In the genomic region with DNA sequence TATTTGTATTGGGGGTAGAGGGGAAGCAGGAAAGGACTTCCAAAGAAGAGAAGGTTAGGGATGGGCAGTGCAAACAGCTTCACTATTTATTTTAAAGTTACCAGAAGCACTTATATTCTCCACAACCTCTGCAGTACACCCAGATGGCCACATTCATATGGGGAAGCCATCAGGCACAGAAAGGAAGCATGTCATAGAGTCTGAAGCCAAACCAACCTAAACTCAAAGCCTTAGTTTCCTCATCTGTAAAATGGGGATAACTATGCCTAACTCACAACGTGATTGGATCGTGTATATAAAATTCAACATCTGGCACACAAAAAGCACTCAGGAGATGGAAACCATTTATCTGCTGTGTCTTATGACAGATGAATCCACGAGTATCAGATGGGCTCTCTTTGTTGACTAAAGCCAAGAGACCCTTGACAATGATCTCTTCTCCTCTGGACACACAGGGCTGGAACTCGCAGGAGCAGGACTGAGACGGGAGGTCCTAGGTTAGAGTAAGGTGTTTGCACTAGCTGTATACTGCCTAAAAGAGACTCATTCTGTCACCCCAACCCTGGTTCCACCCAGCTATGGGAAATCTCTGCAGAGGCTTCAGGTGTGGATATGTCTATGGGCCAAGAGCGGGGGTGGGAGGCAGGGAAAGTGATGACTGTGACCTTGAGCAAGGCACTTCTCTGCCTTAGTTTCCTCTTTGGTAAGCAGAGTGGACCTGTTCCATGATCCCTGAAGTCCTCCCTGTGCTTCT, we compare ENCODE assay signal across 8 cellular contexts. TPM values are rescaled to one million over a fixed set of nuclear protein-coding genes. Genes with fewer than 3 reads are reported as not detected.
DNase-seq lines count a peak whose midpoint lies in the region; ATAC-seq, FAIRE-seq and TF ChIP-seq lines count a peak whose summit lies in the region.

No MANE protein-coding gene starts in this region.

- intact Hi-C loops in PC-9 (cut with micrococcal nuclease; ENCODE audit: unreplicated experiment): no loop called here

- H3F3A ChIP-seq in PC-9 (ENCODE audit: insufficient read depth, low read depth): peaks cover 20% of the 10 kb centered on the region; the same call in 1 of the 2 replicates

- H3K4me3 ChIP-seq in AG04450 (ENCODE audit: low read depth, low read length): peak overlapping the region; percentile 74
- H3K4me3 ChIP-seq in PC-9: peak overlapping the region; percentile 73; the same call in 1 of the 2 replicates

- H3K79me2 ChIP-seq in PC-9 (ENCODE audit: low read depth): peaks cover 55% of the 10 kb centered on the region

- no peaks in the 10 kb centered on the region for H3K9me3 ChIP-seq in AG04450 (ENCODE audit: control insufficient read depth, insufficient read depth, low read length)
- H3K9me3 ChIP-seq in PC-9 (ENCODE audit: insufficient read depth, low read depth): no peaks in the 10 kb centered on the region

- CTCF ChIA-PET in AG04450 (lab: Charles Lee): interaction anchor here (1.4 to 3.1 kb wide), 2 partner anchors 93 to 241 kb away, joined by 3 to 16 read pairs; no protein-coding TSS in a partner anchor
- CTCF ChIA-PET in PC-9 (lab: Charles Lee): interaction anchor here (1.3 kb wide), 1 partner anchor 93 kb away, joined by 4 read pairs; no protein-coding TSS in a partner anchor

- no peaks in the 10 kb centered on the region for H3K36me3 ChIP-seq in PC-9 (ENCODE audit: low read depth)

- no TSS peak for BruUV-seq in PC-9 (replicated peaks; lab: Mats Ljungman, UMichigan)

- ATAC-seq in GM18909 (IDR thresholded peaks at IDR 0.05; ENCODE audit: poor library complexity, unreplicated experiment) (peak; percentile 29), HG03045 (IDR thresholded peaks at IDR 0.05; ENCODE audit: unreplicated experiment) (no peak)

- no peak overlapping the region for H2AFZ ChIP-seq in PC-9

- H3K4me2 ChIP-seq in PC-9: peak overlapping the region; percentile 78

- H4K20me1 ChIP-seq in PC-9 (ENCODE audit: insufficient read depth): no peaks in the 10 kb centered on the region; the same call in 1 of the 2 replicates

- TF ChIP-seq CTCF in AG04450 (IDR thresholded peaks at IDR 0.05; ENCODE audit: low read depth, low read length): peak; percentile 34; the same call in 1 of the 2 replicates
- TF ChIP-seq CTCF in PC-9 (conservative IDR thresholded peaks at IDR 0.05): peak; percentile 42

- POLR2A ChIA-PET in AG04450 (lab: Yijun Ruan, JAX) (interaction anchor here (1.1 to 1.5 kb wide), 3 partner anchors 12 to 93 kb away, joined by 3 to 4 read pairs (median 4); no protein-coding TSS in a partner anchor), PC-9 (lab: Charles Lee; ENCODE audit: unreplicated experiment) (interaction anchor here (0.5 to 1.1 kb wide), 3 partner anchors 25 to 93 kb away, joined by 3 to 8 read pairs (median 5); no protein-coding TSS in a partner anchor)

- DNase-seq in AG04450 (ENCODE audit: low read depth, low spot score): no peak
- DNase-seq in PC-9: peak in 1 of 2 experiments; percentile 51
- DNase-seq in glomerular visceral epithelial cell (ENCODE audit: extremely low spot score): peak; percentile 8
- DNase-seq in stimulated activated CD8-positive, alpha-beta memory T cell treated with anti-CD3 and anti-CD28 coated beads, Interleukin-4, amount 100 ng/mL, for 48 hours: no peak
- no peak for DNase-seq in SK-N-DZ (ENCODE audit: low spot score)
- no peak for DNase-seq in HTR-8/SVneo (ENCODE audit: insufficient read length, low spot score)

- no peak overlapping the region for H3K27ac ChIP-seq in AG04450 (ENCODE audit: low read depth, low read length)
- no peak overlapping the region for H3K27ac ChIP-seq in PC-9

- peaks cover 25% of the 10 kb centered on the region for H3K4me1 ChIP-seq in PC-9 (replicated peaks; ENCODE audit: insufficient read depth)

- no peak for FAIRE-seq in HTR-8/SVneo (lab: Jason Lieb, UNC)

- H3K27me3 ChIP-seq in AG04450 (ENCODE audit: control insufficient read depth, insufficient read depth, low read length) (no peaks in the 10 kb centered on the region), PC-9 (ENCODE audit: insufficient read depth, low read depth) (no peaks in the 10 kb centered on the region)

- no peaks in the 10 kb centered on the region for H3K9me2 ChIP-seq in PC-9 (ENCODE audit: insufficient read depth)

RNA-seq across cellular contexts. Expression of a gene that starts 1.8 kb away (rescaled TPM):
- 2.9 and 4.4 TPM in 2 replicates for polyA plus RNA-seq in AG04450 (2011; rRNA removed)
- 7.0 and 8.2 TPM in 2 replicates for polyA minus RNA-seq in AG04450 (2011; rRNA and poly(A)+ RNA removed)
- 20.2 and 26.6 TPM in 2 replicates for total RNA-seq in PC-9 (2021)
- polyA plus RNA-seq in SK-N-DZ (2014; cell fraction: cytosol; rRNA removed): 7.9 and 10.3 TPM in 2 replicates
- 5.9 and 9.0 TPM in 2 replicates for polyA plus RNA-seq in SK-N-DZ (2014; cell fraction: nucleus; rRNA removed)

RNA-seq across cellular contexts. Expression of a gene that starts 56.4 kb away (rescaled TPM):
- polyA plus RNA-seq in AG04450 (2011; rRNA removed): 9.9 and 10.0 TPM in 2 replicates
- polyA minus RNA-seq in AG04450 (2011; rRNA and poly(A)+ RNA removed): 8.4 and 11.8 TPM in 2 replicates
- 34.2 and 34.8 TPM in 2 replicates for total RNA-seq in PC-9 (2021)
- 16.7 and 21.1 TPM in 2 replicates for polyA plus RNA-seq in SK-N-DZ (2014; cell fraction: cytosol; rRNA removed)
- 6.6 and 11.7 TPM in 2 replicates for polyA plus RNA-seq in SK-N-DZ (2014; cell fraction: nucleus; rRNA removed)
